In genomic region chr6:36912583-36912982, GRCh38 we compare ENCODE assay signal across 8 cellular contexts. TPM values are rescaled to one million over a fixed set of nuclear protein-coding genes. Genes with fewer than 3 reads are reported as not detected.
DNase-seq lines count a peak whose midpoint lies in the region; ATAC-seq lines count a peak whose summit lies in the region.

No MANE protein-coding gene starts in this region.

- peaks cover 57% of the 10 kb centered on the region for H3K4me1 Mint-ChIP-seq in activated CD4-positive, alpha-beta T cell treated with anti-CD3 and anti-CD28 coated beads, Interleukin-2, amount 10 ng/mL, durations not matched to agents 24 days and 14 days

- intact Hi-C loops in activated CD4-positive, alpha-beta T cell treated with anti-CD3 and anti-CD28 coated beads, Interleukin-2, amount 10 ng/mL, durations not matched to agents 24 days and 14 days (cut with micrococcal nuclease) = loop anchor here (1.0 to 5.0 kb wide), 10 partner anchors 13 to 368 kb away; partner anchors contain the start of genes C6orf89, MTCH1, PI16 and TBC1D22B

- ATAC-seq in HG03196 (IDR thresholded peaks at IDR 0.05; ENCODE audit: unreplicated experiment) = peak; percentile 86

- H3K4me3 Mint-ChIP-seq in activated CD4-positive, alpha-beta T cell treated with anti-CD3 and anti-CD28 coated beads, Interleukin-2, amount 10 ng/mL, durations not matched to agents 24 days and 14 days = peak overlapping the region; percentile 82

- no peaks in the 10 kb centered on the region for H3K9me3 ChIP-seq in effector memory CD4-positive, alpha-beta T cell (ENCODE audit: control insufficient read depth, low read length)

- no peaks in the 10 kb centered on the region for H3K27me3 Mint-ChIP-seq in activated CD4-positive, alpha-beta T cell treated with anti-CD3 and anti-CD28 coated beads, Interleukin-2, amount 10 ng/mL, durations not matched to agents 24 days and 14 days

- no peaks in the 10 kb centered on the region for H3K9me3 Mint-ChIP-seq in activated CD4-positive, alpha-beta T cell treated with anti-CD3 and anti-CD28 coated beads, Interleukin-2, amount 10 ng/mL, durations not matched to agents 24 days and 14 days

- H3K27me3 ChIP-seq in effector memory CD4-positive, alpha-beta T cell (replicated peaks; ENCODE audit: control insufficient read depth, insufficient read depth, low read length, poor library complexity, severe bottlenecking) = no peaks in the 10 kb centered on the region

- H3K36me3 ChIP-seq in effector memory CD4-positive, alpha-beta T cell (ENCODE audit: control insufficient read depth, insufficient read depth, low read length) = peaks cover 20% of the 10 kb centered on the region

- peak; percentile 25 for DNase-seq in activated CD4-positive, CD25-positive, alpha-beta regulatory T cell treated with anti-CD3 and anti-CD28 coated beads, Interleukin-2, amount 50 U/mL, for 16 hours (ENCODE audit: low read depth, low spot score)
- DNase-seq in activated CD4-positive, CD25-positive, alpha-beta regulatory T cell (lab: John Stamatoyannopoulos, UW) = no peak
- peak; percentile 93 for DNase-seq in activated CD4-positive, alpha-beta T cell treated with anti-CD3 and anti-CD28 coated beads, Interleukin-2, amount 10 ng/mL, durations not matched to agents 24 days and 14 days
- peak; percentile 30 to 68 (median 54) for DNase-seq in effector memory CD4-positive, alpha-beta T cell
- DNase-seq in stimulated activated CD4-positive, alpha-beta T cell treated with anti-CD3 and anti-CD28 coated beads, TNF-alpha, amount 100 ng/mL, for 24 hours (ENCODE audit: low read depth in 3 of 3) = peak; percentile 24 to 49 (median 37)
- DNase-seq in iPS-NIHi11 (ENCODE audit: low spot score) = no peak
- DNase-seq in NCI-H774 (lab: John Stamatoyannopoulos, UW) = no peak

- peak overlapping the region; percentile 69 for H3K27ac ChIP-seq in effector memory CD4-positive, alpha-beta T cell (ENCODE audit: insufficient read depth, low read length, poor library complexity, severe bottlenecking)

- H3K4me1 ChIP-seq in effector memory CD4-positive, alpha-beta T cell (ENCODE audit: control insufficient read depth, insufficient read depth, low read length, poor library complexity, severe bottlenecking) = peaks cover 33% of the 10 kb centered on the region

- peak overlapping the region; percentile 89 for H3K27ac Mint-ChIP-seq in activated CD4-positive, alpha-beta T cell treated with anti-CD3 and anti-CD28 coated beads, Interleukin-2, amount 10 ng/mL, durations not matched to agents 24 days and 14 days

- peaks cover 56% of the 10 kb centered on the region for H3K36me3 Mint-ChIP-seq in activated CD4-positive, alpha-beta T cell treated with anti-CD3 and anti-CD28 coated beads, Interleukin-2, amount 10 ng/mL, durations not matched to agents 24 days and 14 days (ENCODE audit: low read depth)

- peak overlapping the region; percentile 26 for H3K4me3 ChIP-seq in effector memory CD4-positive, alpha-beta T cell (ENCODE audit: insufficient read depth, low read depth, low read length, poor library complexity, severe bottlenecking)

RNA-seq across cellular contexts. Expression of gene C6orf89, which starts 26.8 kb away (rescaled TPM):
- total RNA-seq in activated CD4-positive, alpha-beta T cell treated with anti-CD3 and anti-CD28 coated beads, Interleukin-2, amount 10 ng/mL, durations not matched to agents 24 days and 14 days = 25.9 and 27.4 TPM in 2 replicates

RNA-seq across cellular contexts. Expression of gene PPIL1, which starts 38.0 kb away (rescaled TPM):
- 65.0 and 65.1 TPM in 2 replicates for total RNA-seq in activated CD4-positive, alpha-beta T cell treated with anti-CD3 and anti-CD28 coated beads, Interleukin-2, amount 10 ng/mL, durations not matched to agents 24 days and 14 days

RNA-seq across cellular contexts. Expression of gene PI16, which starts 42.0 kb away (rescaled TPM):
- not detected in 2 replicates for total RNA-seq in activated CD4-positive, alpha-beta T cell treated with anti-CD3 and anti-CD28 coated beads, Interleukin-2, amount 10 ng/mL, durations not matched to agents 24 days and 14 days

Comparison
In these comparisons a context has a peak if more than half of its experiments do, and no peak if none do; other contexts are left out.
1. DNase-seq: peak in activated CD4-positive, CD25-positive, alpha-beta regulatory T cell treated with anti-CD3 and anti-CD28 coated beads, Interleukin-2, amount 50 U/mL, for 16 hours (single experiment), activated CD4-positive, alpha-beta T cell treated with anti-CD3 and anti-CD28 coated beads, Interleukin-2, amount 10 ng/mL, durations not matched to agents 24 days and 14 days (single experiment), effector memory CD4-positive, alpha-beta T cell (3 of 3) and stimulated activated CD4-positive, alpha-beta T cell treated with anti-CD3 and anti-CD28 coated beads, TNF-alpha, amount 100 ng/mL, for 24 hours (3 of 3); none in activated CD4-positive, CD25-positive, alpha-beta regulatory T cell (0 of 4), iPS-NIHi11 (single experiment) and NCI-H774 (single experiment).